1 cellular context compared by ENCODE assay signal in genomic region chr1:157404063-157404501, GRCh38.
TF ChIP-seq lines count a peak whose summit lies in the region.

No MANE protein-coding gene starts in this region.

TF ChIP-seq in H1, 55 proteins besides CTCF, POLR2A, EP300 and RAD21 (continued from another document):
- TF ChIP-seq NANOG (IDR thresholded peaks at IDR 0.05; ENCODE audit: insufficient read depth, low read depth, low read length, poor library complexity, severe bottlenecking) (no peak), KDM5A (IDR thresholded peaks at IDR 0.05; ENCODE audit: low read length) (no peak), TAF1 (IDR thresholded peaks at IDR 0.05; ENCODE audit: low read depth, low read length) (no peak), USF2 (IDR thresholded peaks at IDR 0.05; ENCODE audit: low read length) (no peak), SIN3A (conservative IDR thresholded peaks at IDR 0.05 in 1 of 2, IDR thresholded peaks at IDR 0.05 in 1 of 2; ENCODE audit: low read depth in 1 of 2, low read length in 2 of 2) (no peak)
